ENCODE assay signal across 8 cellular contexts in genomic region chr18:55588001-55588875, GRCh38. TPM values are rescaled to one million over a fixed set of nuclear protein-coding genes. Genes with fewer than 3 reads are reported as not detected.
DNase-seq lines count a peak whose midpoint lies in the region; ATAC-seq and TF ChIP-seq lines count a peak whose summit lies in the region.

Gene TCF4, minus strand, starts transcription at chr18:55588192. Its CDS starts 1,076 bp downstream, at chr18:55587116.

- 0 to 1% (median 0%) methylated on average over 29 to 66 of the region's 67 CpGs for WGBS in adrenal gland, 4 donors

- H3K27me3 Mint-ChIP-seq in CD4-positive, alpha-beta T cell, result peaks cover 56% of the 10 kb centered on the region
- no peaks in the 10 kb centered on the region for H3K27me3 Mint-ChIP-seq in HFFc6 (ENCODE audit: insufficient read depth)

- H3K27ac ChIP-seq in CD4-positive, alpha-beta T cell (ENCODE audit: low read depth, low read length), result no peak within 1 kb of the TSS
- peak within 1 kb of the TSS; percentile 23 to 90 (median 78) for H3K27ac ChIP-seq in adrenal gland

- peak within 1 kb of the TSS in 3 of 4 donors; percentile 62 to 85 (median 78) for H3K4me3 ChIP-seq in adrenal gland
- peak within 1 kb of the TSS; percentile 98 for H3K4me3 ChIP-seq in neuron (ENCODE audit: low read length)

- H2AFZ ChIP-seq in neuron (ENCODE audit: low read depth, low read length), result peak within 1 kb of the TSS; percentile 92

- peaks cover 34% of the 10 kb centered on the region for H3K27me3 ChIP-seq in CD4-positive, alpha-beta T cell (ENCODE audit: control insufficient read depth, insufficient read depth, low read length)
- no peaks in the 10 kb centered on the region for H3K27me3 ChIP-seq in adrenal gland
- H3K27me3 ChIP-seq in neuron (ENCODE audit: insufficient read depth, low read length), result no peaks in the 10 kb centered on the region

- peak within 1 kb of the TSS; percentile 92 for H3K4me3 Mint-ChIP-seq in CD4-positive, alpha-beta T cell
- H3K4me3 Mint-ChIP-seq in HFFc6, result peak within 1 kb of the TSS; percentile 97

- no peaks in the 10 kb centered on the region for H3K9me3 ChIP-seq in CD4-positive, alpha-beta T cell (ENCODE audit: control insufficient read depth, low read length)
- H3K9me3 ChIP-seq in adrenal gland (replicated peaks in 1 of 3), result no peaks in the 10 kb centered on the region
- H3K9me3 ChIP-seq in neuron (ENCODE audit: low read length), result no peaks in the 10 kb centered on the region

- H3K27ac Mint-ChIP-seq in CD4-positive, alpha-beta T cell, result peak within 1 kb of the TSS; percentile 78
- peak within 1 kb of the TSS; percentile 91 for H3K27ac Mint-ChIP-seq in HFFc6

- H3K36me3 ChIP-seq in adrenal gland (replicated peaks in 1 of 2), result no peaks in the 10 kb centered on the region
- H3K36me3 ChIP-seq in neuron (ENCODE audit: insufficient read depth, low read length), result peaks cover 10% of the 10 kb centered on the region

- peaks cover 7% of the 10 kb centered on the region for H3K36me3 Mint-ChIP-seq in CD4-positive, alpha-beta T cell (ENCODE audit: low read depth)
- H3K36me3 Mint-ChIP-seq in HFFc6 (ENCODE audit: low read depth), result peaks cover 1% of the 10 kb centered on the region; the same call in 1 of the 2 replicates

- POLR2A ChIA-PET in CD4-positive, alpha-beta T cell (lab: Charles Lee), result interaction anchor here (0.8 kb wide), 1 partner anchor 72 kb away, joined by 5 read pairs; no protein-coding TSS in a partner anchor

- no peaks in the 10 kb centered on the region for H3K9me3 Mint-ChIP-seq in CD4-positive, alpha-beta T cell
- H3K9me3 Mint-ChIP-seq in HFFc6, result no peaks in the 10 kb centered on the region

- intact Hi-C loops in CD4-positive, alpha-beta T cell (cut with DNase I, micrococcal nuclease), result loop anchor here in 1 of 2 experiments (10.0 kb wide), 1 partner anchor 1117 kb away; no protein-coding TSS in a partner anchor
- intact Hi-C loops in adrenal gland (cut with DNase I) (loop anchor here in 1 of 2 donors (5.0 to 10.0 kb wide), 2 partner anchors 251 to 353 kb away; no protein-coding TSS in a partner anchor), Right ventricle myocardium inferior (cut with DNase I) (loop anchor here (2.0 to 10.0 kb wide), 9 partner anchors 79 to 989 kb away; no protein-coding TSS in a partner anchor)

- TF ChIP-seq POLR2A in adrenal gland (IDR thresholded peaks at IDR 0.05), result peak; percentile 22 to 44

- ATAC-seq in CD4-positive, alpha-beta T cell (ENCODE audit: poor library complexity), result peak; percentile 27
- ATAC-seq in Right ventricle myocardium inferior (peak; percentile 25), HG03135 (IDR thresholded peaks at IDR 0.05; ENCODE audit: unreplicated experiment) (no peak)

- peaks cover 29% of the 10 kb centered on the region for H3K4me1 Mint-ChIP-seq in CD4-positive, alpha-beta T cell (ENCODE audit: low read depth)
- H3K4me1 Mint-ChIP-seq in HFFc6 (ENCODE audit: low read depth), result peaks cover 47% of the 10 kb centered on the region

- peak in 5 of 10 experiments; percentile 0 to 36 (median 9) for DNase-seq in CD4-positive, alpha-beta T cell
- DNase-seq in HFFc6 (no peak), NOMO-1 treated with DMSO at 0.1 percent for 48 hours (lab: John Stamatoyannopoulos, UW; ENCODE audit: unreplicated experiment) (peak; percentile 14), adrenal gland (peak; percentile 47 to 72 (median 61)), Right ventricle myocardium inferior (ENCODE audit: missing footprints) (peak; percentile 81), GDM1 (lab: John Stamatoyannopoulos, UW) (no peak)

- CTCF ChIA-PET in CD4-positive, alpha-beta T cell (lab: Charles Lee), result no interaction called here

- H3K4me1 ChIP-seq in adrenal gland (replicated peaks in 1 of 2) (peaks cover 0 to 10% of the 10 kb centered on the region in 2 donors), neuron (ENCODE audit: insufficient read depth, low read length) (peaks cover 37% of the 10 kb centered on the region)

- no peak for TF ChIP-seq CTCF in CD4-positive, alpha-beta T cell (IDR thresholded peaks at IDR 0.05)
- TF ChIP-seq CTCF in HFFc6 (IDR thresholded peaks at IDR 0.05) (no peak), adrenal gland (IDR thresholded peaks at IDR 0.05) (peak in 1 of 6 experiments; percentile 8)

RNA-seq across cellular contexts. Expression of gene TCF4, which starts in this region (rescaled TPM):
- total RNA-seq in CD4-positive, alpha-beta T cell, result 1 to 10 TPM; 3.0 to 3.2 TPM
- total RNA-seq in HFFc6 (2021; fragmentation: NEBNext Ultra II Directional; extraction: Animal tissue kit (Norgen Biotek cat#: 25700)), result 10 to 100 TPM; 50.4 to 71.1 (median 59.0) TPM
- total RNA-seq in adrenal gland (100 to 1,000 TPM in 7 of 8 donors, 10 to 100 TPM in 1; 53.5 to 196 (median 142) TPM), Right ventricle myocardium inferior (57.8 TPM)
- 10 to 100 TPM; 21.9 to 40.0 (median 38.5) TPM for polyA plus RNA-seq in adrenal gland

Comparison
In these comparisons a context has a peak if more than half of its experiments do, and no peak if none do; other contexts are left out.
1. RNA of gene TCF4 (total RNA-seq): 53.5 to 196 TPM in adrenal gland, 50.4 to 71.1 TPM in HFFc6 and 57.8 TPM in Right ventricle myocardium inferior (single experiment); 3.0 to 3.2 TPM in CD4-positive, alpha-beta T cell; every median in the first group is over 10 times any median in the second.
2. DNase-seq: peak in NOMO-1 treated with DMSO at 0.1 percent for 48 hours (single experiment), adrenal gland (7 of 7) and Right ventricle myocardium inferior (single experiment); none in HFFc6 (single experiment) and GDM1 (single experiment).